Comparison of ENCODE assay signal across 18 cellular contexts in the genomic region with DNA sequence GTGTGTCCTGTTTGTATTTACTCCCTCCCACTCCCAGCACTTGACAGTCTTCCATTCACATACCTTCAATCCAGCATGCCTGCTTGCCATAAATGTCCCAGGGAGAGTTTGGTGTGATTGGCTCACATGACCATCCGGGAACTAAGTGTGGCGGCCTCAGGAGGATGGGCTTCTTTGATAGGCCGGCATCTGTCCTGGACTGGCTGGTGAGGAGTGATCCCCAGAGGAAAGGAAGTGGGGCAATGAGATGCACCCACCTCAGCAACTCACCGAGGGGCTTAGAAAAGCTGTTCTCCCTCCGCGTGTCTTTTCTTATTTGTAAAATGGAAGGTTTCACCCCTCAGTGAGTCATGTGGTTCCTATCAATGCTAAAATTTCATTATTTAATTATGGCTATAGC. TPM values are rescaled to one million over a fixed set of nuclear protein-coding genes. Genes with fewer than 3 reads are reported as not detected.
A peak's percentile ranks its signal among the peaks of the same experiment; 100 is the strongest.
DNase-seq lines count a peak whose midpoint lies in the region; TF ChIP-seq lines count a peak whose summit lies in the region.
"Had no signal": no experiment of that assay in that cellular context is flagged by ENCODE, and none has a peak within 500 bp of the region (broad histone marks: within the 10 kb centered on the region; RNA-seq: fewer than 3 reads in every experiment).

No MANE protein-coding gene starts in this region.

- CTCF ChIA-PET in GM10248 (lab: Yijun Ruan, JAX): no interaction called here

- TF ChIP-seq CTCF in GM10248 (IDR thresholded peaks at IDR 0.05; ENCODE audit: control extremely low read depth, extremely low read depth, low read depth, missing control alignments): no peak
- TF ChIP-seq CTCF in GM13976 (IDR thresholded peaks at IDR 0.05; ENCODE audit: borderline replicate concordance, control extremely low read depth, extremely low read depth, insufficient read depth, missing control alignments): no peak
- TF ChIP-seq CTCF in osteocyte (IDR thresholded peaks at IDR 0.05): no peak

- DNase-seq in GM10248 (ENCODE audit: extremely low spot score) (peak; percentile 2), GM13976 (ENCODE audit: low spot score) (peak; percentile 2), osteocyte (ENCODE audit: extremely low spot score, unreplicated experiment) (peak; percentile 53), iPS-NIHi7 (ENCODE audit: extremely low spot score) (no peak)
- DNase-seq in activated T-cell treated with anti-CD3 and anti-CD28 coated beads, Interleukin-2, amount 50 U/mL, for 48 hours: no peak
- DNase-seq: 8988T; ACHN; BE2C; C1 segment of cervical spinal cord; Caco-2; Calu3; CD4-positive, alpha-beta memory T cell; CD4-positive, CD25-positive, alpha-beta regulatory T cell; CD8-positive, alpha-beta memory T cell; DMS79 treated with DMSO at 0.1 percent for 48 hours; GF-D8 had no signal

- no peak overlapping the region for H3K4me3 Mint-ChIP-seq in osteocyte (ENCODE audit: unreplicated experiment)
- H3K4me3 Mint-ChIP-seq: CD4-positive, alpha-beta memory T cell; CD4-positive, CD25-positive, alpha-beta regulatory T cell; CD8-positive, alpha-beta memory T cell had no signal

- POLR2A ChIA-PET in GM10248 (lab: Yijun Ruan, JAX): no interaction called here

- in situ Hi-C loops in GM13976 (cut with MboI; ENCODE audit: low sequenced_read_pairs, unreplicated experiment): no loop called here

- peaks cover 9% of the 10 kb centered on the region for H3K9me3 Mint-ChIP-seq in osteocyte (ENCODE audit: unreplicated experiment)

- H3K27ac Mint-ChIP-seq in osteocyte (ENCODE audit: unreplicated experiment): no peak overlapping the region
- H3K27ac Mint-ChIP-seq: CD14-positive monocyte; CD4-positive, alpha-beta memory T cell; CD4-positive, CD25-positive, alpha-beta regulatory T cell; CD8-positive, alpha-beta memory T cell had no signal

- no peaks in the 10 kb centered on the region for H3K4me1 Mint-ChIP-seq in osteocyte (ENCODE audit: unreplicated experiment)
- H3K4me1 Mint-ChIP-seq: CD14-positive monocyte; CD4-positive, CD25-positive, alpha-beta regulatory T cell had no signal

- no peaks in the 10 kb centered on the region for H3K36me3 Mint-ChIP-seq in osteocyte (ENCODE audit: unreplicated experiment)
- H3K36me3 Mint-ChIP-seq: CD14-positive monocyte; CD4-positive, CD25-positive, alpha-beta regulatory T cell; CD8-positive, alpha-beta memory T cell had no signal

- peaks cover 30% of the 10 kb centered on the region for H3K27me3 Mint-ChIP-seq in osteocyte (ENCODE audit: unreplicated experiment)

RNA-seq across cellular contexts. Expression of a gene that starts 14.9 kb away (rescaled TPM):
- total RNA-seq in osteocyte: 0.59 and 0.63 TPM in 2 replicates
- total RNA-seq: Calu3; CD4-positive, alpha-beta memory T cell; CD4-positive, CD25-positive, alpha-beta regulatory T cell; CD8-positive, alpha-beta memory T cell; GM12878 had no signal

Comparison
In these comparisons a context has a peak if more than half of its experiments do, and no peak if none do; other contexts are left out.
1. DNase-seq: peak in GM10248 (single experiment), GM13976 (single experiment) and osteocyte (single experiment); none in activated T-cell treated with anti-CD3 and anti-CD28 coated beads, Interleukin-2, amount 50 U/mL, for 48 hours (0 of 2) and iPS-NIHi7 (single experiment).